6 cellular contexts compared by ENCODE assay signal in the genomic region with DNA sequence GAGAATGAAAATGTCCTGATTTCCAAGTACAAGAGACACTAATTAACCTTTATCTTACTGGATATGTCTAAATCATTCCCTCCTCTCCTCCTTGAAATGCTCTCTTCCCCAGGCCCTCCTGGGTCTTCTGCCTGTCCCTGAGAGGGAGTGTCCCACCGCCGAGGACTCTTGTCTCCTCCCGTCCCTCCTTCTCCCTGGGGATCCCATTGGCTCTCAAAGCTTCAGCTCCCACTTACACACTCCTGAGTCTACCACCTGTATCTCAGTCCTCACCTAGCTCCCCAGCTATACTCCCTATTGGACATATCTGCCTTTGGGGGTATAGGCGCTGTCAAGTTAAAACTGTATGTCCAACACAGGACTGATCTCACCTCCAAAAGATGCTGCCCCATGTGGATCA.
"Had no signal": no experiment of that assay in that cellular context is flagged by ENCODE, and none has a peak within 500 bp of the region (broad histone marks: within the 10 kb centered on the region; RNA-seq: fewer than 3 reads in every experiment).

No MANE protein-coding gene starts in this region.

- H3K9me3 ChIP-seq: HAP-1 had no signal

- H3K36me3 ChIP-seq: HAP-1 had no signal

- H3K27ac ChIP-seq: HL-60 had no signal

- H3K4me1 ChIP-seq: HAP-1 had no signal

- H3K27ac Mint-ChIP-seq: GM23338, HFFc6 had no signal

- H3K36me3 Mint-ChIP-seq: IgD-negative memory B cell had no signal

- H3K4me3 Mint-ChIP-seq: GM23338, HFFc6 had no signal

- DNase-seq: HFFc6, KBM-7 had no signal

- H3K4me3 ChIP-seq: GM23338, HAP-1 had no signal
